In genomic region chr10:95706990-95707389, GRCh38 we compare ENCODE assay signal across 18 cellular contexts. TPM values are rescaled to one million over a fixed set of nuclear protein-coding genes. Genes with fewer than 3 reads are reported as not detected.
DNase-seq lines count a peak whose midpoint lies in the region; ATAC-seq and TF ChIP-seq lines count a peak whose summit lies in the region.
"Had no signal": no experiment of that assay in that cellular context is flagged by ENCODE, and none has a peak within 500 bp of the region (broad histone marks: within the 10 kb centered on the region; RNA-seq: fewer than 3 reads in every experiment).

No MANE protein-coding gene starts in this region.

- H2AK5ac ChIP-seq in neuronal stem cell (ENCODE audit: low read depth, low read length), result no peak overlapping the region

- no peaks in the 10 kb centered on the region for H3K9me3 Mint-ChIP-seq in activated naive CD8-positive, alpha-beta T cell treated with anti-CD3 and anti-CD28 coated beads, Interleukin-2, amount 50 U/mL, for 24 hours
- H3K9me3 Mint-ChIP-seq in activated naive CD8-positive, alpha-beta T cell treated with anti-CD3 and anti-CD28 coated beads for 36 hours, result no peaks in the 10 kb centered on the region
- H3K9me3 Mint-ChIP-seq: CD4-positive, alpha-beta memory T cell had no signal

- CTCF ChIA-PET in Panc1 (lab: Charles Lee), result interaction anchor here (1.4 kb wide), 1 partner anchor 13 kb away, joined by 3 read pairs; the partner anchor contains the start of gene TCTN3

- no CpG with 5 or more reads among the region's 7 CpGs for WGBS in neuronal stem cell (ENCODE audit: extremely low coverage in 2 of 2, insufficient read length in 2 of 2, insufficient replicate concordance in 1 of 2), 2 donors
- 77 to 92% methylated on average over 2 to 4 of the region's 7 CpGs for WGBS in upper lobe of left lung, 2 donors

- POLR2A ChIA-PET in Panc1 (lab: Charles Lee), result interaction anchor here (0.7 kb wide), 1 partner anchor 60 kb away, joined by 4 read pairs; no protein-coding TSS in a partner anchor

- H3K27me3 ChIP-seq in Panc1 (ENCODE audit: control insufficient read depth, insufficient read depth, low read length) (no peaks in the 10 kb centered on the region), neuronal stem cell (ENCODE audit: control insufficient read depth in 3 of 3, insufficient read depth in 3 of 3, low read depth in 1 of 3, low read length in 3 of 3) (peaks cover 0 to 4% (median 0%) of the 10 kb centered on the region in 3 experiments), upper lobe of left lung (no peaks in the 10 kb centered on the region)
- H3K27me3 ChIP-seq: BLaER1 had no signal

- H3K36me3 ChIP-seq in Panc1 (ENCODE audit: control insufficient read depth, insufficient read depth, low read length), result no peaks in the 10 kb centered on the region
- H3K36me3 ChIP-seq in neuronal stem cell (replicated peaks in 1 of 2; ENCODE audit: control insufficient read depth in 2 of 2, insufficient read depth in 2 of 2, low read length in 2 of 2), result no peaks in the 10 kb centered on the region
- H3K36me3 ChIP-seq in upper lobe of left lung, result no peaks in the 10 kb centered on the region
- H3K36me3 ChIP-seq: BLaER1 had no signal

- in situ Hi-C loops in Panc1 (cut with HindIII; ENCODE audit: low pct_unique_long_range_greater_than_20kb, low sequenced_read_pairs), result no loop called here

- no peak overlapping the region for H3K14ac ChIP-seq in neuronal stem cell (ENCODE audit: low read length)

- ATAC-seq in activated naive CD8-positive, alpha-beta T cell treated with anti-CD3 and anti-CD28 coated beads, Interleukin-2, amount 50 U/mL, for 24 hours, result peak; percentile 28
- ATAC-seq in Panc1 (0 out of 2 replicates have a peak, but pooled peaks have one; percentile 34), upper lobe of left lung (ENCODE audit: low FRiP score in 2 of 2) (peak; percentile 23 to 51), GM21576 (IDR thresholded peaks at IDR 0.05; ENCODE audit: unreplicated experiment) (no peak)

- H2BK12ac ChIP-seq in neuronal stem cell (ENCODE audit: low read length), result peak overlapping the region; percentile 84

- H3K27me3 Mint-ChIP-seq in activated naive CD8-positive, alpha-beta T cell treated with anti-CD3 and anti-CD28 coated beads, Interleukin-2, amount 50 U/mL, for 24 hours, result no peaks in the 10 kb centered on the region
- H3K27me3 Mint-ChIP-seq in activated naive CD8-positive, alpha-beta T cell treated with anti-CD3 and anti-CD28 coated beads for 36 hours, result no peaks in the 10 kb centered on the region
- H3K27me3 Mint-ChIP-seq: CD4-positive, alpha-beta memory T cell had no signal

- H3K4me1 Mint-ChIP-seq in activated naive CD8-positive, alpha-beta T cell treated with anti-CD3 and anti-CD28 coated beads, Interleukin-2, amount 50 U/mL, for 24 hours, result no peaks in the 10 kb centered on the region
- H3K4me1 Mint-ChIP-seq in activated naive CD8-positive, alpha-beta T cell treated with anti-CD3 and anti-CD28 coated beads for 36 hours, result no peaks in the 10 kb centered on the region
- H3K4me1 Mint-ChIP-seq: CD4-positive, alpha-beta memory T cell; H9 had no signal

- peak overlapping the region; percentile 55 for H3K23ac ChIP-seq in neuronal stem cell (ENCODE audit: low read depth, low read length, poor library complexity)

- H3K4ac ChIP-seq in neuronal stem cell (ENCODE audit: low read length), result no peak overlapping the region

- no peak overlapping the region for H4K8ac ChIP-seq in neuronal stem cell (ENCODE audit: low read depth, low read length)

- H3K79me1 ChIP-seq in neuronal stem cell (ENCODE audit: low read depth, low read length), result no peaks in the 10 kb centered on the region

- H3K4me3 ChIP-seq in Panc1 (ENCODE audit: low read depth in 2 of 2, low read length in 2 of 2) (no peak overlapping the region), neuronal stem cell (ENCODE audit: low read length in 2 of 2) (peak overlapping the region in 1 of 2 donors; percentile 50), upper lobe of left lung (no peak overlapping the region)
- H3K4me3 ChIP-seq: BLaER1 had no signal

- no peak overlapping the region for H4K91ac ChIP-seq in neuronal stem cell (ENCODE audit: low read depth, low read length, poor library complexity)

- H3K27ac Mint-ChIP-seq in activated naive CD8-positive, alpha-beta T cell treated with anti-CD3 and anti-CD28 coated beads, Interleukin-2, amount 50 U/mL, for 24 hours, result no peak overlapping the region
- no peak overlapping the region for H3K27ac Mint-ChIP-seq in activated naive CD8-positive, alpha-beta T cell treated with anti-CD3 and anti-CD28 coated beads for 36 hours
- H3K27ac Mint-ChIP-seq: H9 had no signal

- peak overlapping the region; percentile 76 for H3K18ac ChIP-seq in neuronal stem cell (ENCODE audit: low read length)

- no peak overlapping the region for H2BK15ac ChIP-seq in neuronal stem cell (ENCODE audit: low read length)

- TF ChIP-seq CTCF in Panc1 (IDR thresholded peaks at IDR 0.05) (no peak), upper lobe of left lung (IDR thresholded peaks at IDR 0.05) (no peak)

- TF ChIP-seq EP300 in upper lobe of left lung (IDR thresholded peaks at IDR 0.05), result no peak

- no peak for DNase-seq in activated naive CD8-positive, alpha-beta T cell treated with anti-CD3 and anti-CD28 coated beads, Interleukin-2, amount 50 U/mL, for 24 hours
- no peak for DNase-seq in activated naive CD8-positive, alpha-beta T cell treated with anti-CD3 and anti-CD28 coated beads for 36 hours
- DNase-seq in Panc1 (ENCODE audit: low read depth, low spot score) (no peak), neuronal stem cell (ENCODE audit: low spot score) (no peak), upper lobe of left lung (peak in 1 of 2 donors; percentile 52), occipital lobe (lab: John Stamatoyannopoulos, UW) (no peak), HuH-7 (ENCODE audit: low spot score) (no peak)
- DNase-seq: 8988T; CD4-positive, alpha-beta memory T cell; DMS79 treated with DMSO at 0.1 percent for 48 hours; GF-D8; H9; IMR-90 had no signal

- no peaks in the 10 kb centered on the region for H3K36me3 Mint-ChIP-seq in activated naive CD8-positive, alpha-beta T cell treated with anti-CD3 and anti-CD28 coated beads, Interleukin-2, amount 50 U/mL, for 24 hours (ENCODE audit: low read depth)
- H3K36me3 Mint-ChIP-seq in activated naive CD8-positive, alpha-beta T cell treated with anti-CD3 and anti-CD28 coated beads for 36 hours, result no peaks in the 10 kb centered on the region
- H3K36me3 Mint-ChIP-seq: CD4-positive, alpha-beta memory T cell had no signal

- H3K4me1 ChIP-seq in Panc1 (ENCODE audit: control insufficient read depth, insufficient read depth, low read length) (no peaks in the 10 kb centered on the region), neuronal stem cell (ENCODE audit: control insufficient read depth in 2 of 2, insufficient read depth in 1 of 2, low read depth in 1 of 2, low read length in 2 of 2) (no peaks in the 10 kb centered on the region), upper lobe of left lung (no peaks in the 10 kb centered on the region)
- H3K4me1 ChIP-seq: BLaER1 had no signal

- H3K9ac ChIP-seq in neuronal stem cell (ENCODE audit: low read depth, low read length, poor library complexity), result no peak overlapping the region
- H3K9ac ChIP-seq: BLaER1 had no signal

- no peak overlapping the region for H2BK120ac ChIP-seq in neuronal stem cell (ENCODE audit: low read depth, low read length)

- H3K9me3 ChIP-seq in Panc1 (ENCODE audit: control insufficient read depth, insufficient read depth, low read depth, low read length) (no peaks in the 10 kb centered on the region), neuronal stem cell (replicated peaks in 1 of 2; ENCODE audit: control insufficient read depth in 2 of 2, insufficient read depth in 1 of 2, low read depth in 1 of 2, low read length in 2 of 2) (peaks cover 4% of the 10 kb centered on the region in 2 donors), upper lobe of left lung (no peaks in the 10 kb centered on the region)

- H3K4me3 Mint-ChIP-seq in activated naive CD8-positive, alpha-beta T cell treated with anti-CD3 and anti-CD28 coated beads, Interleukin-2, amount 50 U/mL, for 24 hours, result no peak overlapping the region
- no peak overlapping the region for H3K4me3 Mint-ChIP-seq in activated naive CD8-positive, alpha-beta T cell treated with anti-CD3 and anti-CD28 coated beads for 36 hours
- H3K4me3 Mint-ChIP-seq: CD14-positive monocyte; CD4-positive, alpha-beta memory T cell; H9 had no signal

- H3K27ac ChIP-seq in Panc1 (ENCODE audit: low read length), result no peak overlapping the region
- no peak overlapping the region for H3K27ac ChIP-seq in neuronal stem cell (replicated peaks; ENCODE audit: low read length)
- H3K27ac ChIP-seq in upper lobe of left lung, result no peak overlapping the region
- H3K27ac ChIP-seq: BLaER1, HL-60 had no signal

- no peak overlapping the region for H2AFZ ChIP-seq in neuronal stem cell (ENCODE audit: low read length)

- intact Hi-C loops in Panc1 (cut with micrococcal nuclease; ENCODE audit: unreplicated experiment), result no loop called here

- no TSS peak for BruUV-seq in Panc1 (replicated peaks; lab: Mats Ljungman, UMichigan)

- H3K4me2 ChIP-seq in neuronal stem cell (ENCODE audit: insufficient read depth, low read length, poor library complexity, severe bottlenecking), result no peak overlapping the region
- H3K4me2 ChIP-seq: BLaER1 had no signal

- TF ChIP-seq POLR2A in upper lobe of left lung (IDR thresholded peaks at IDR 0.05), result no peak

- H2BK5ac ChIP-seq in neuronal stem cell (ENCODE audit: low read length), result no peak overlapping the region

RNA-seq across cellular contexts. Expression of gene TCTN3, which starts 13.3 kb away (rescaled TPM):
- total RNA-seq in activated naive CD8-positive, alpha-beta T cell treated with anti-CD3 and anti-CD28 coated beads for 36 hours, result 10 to 100 TPM; 25.2 to 26.2 TPM
- 56.6 TPM for total RNA-seq in Panc1 (2021; ENCODE audit: unreplicated experiment)
- 56.0 TPM for polyA plus RNA-seq in Panc1 (2012; ENCODE audit: insufficient read length)
- polyA plus RNA-seq in neuronal stem cell (2013, experiment 1 of 2), result 40.4 TPM
- 38.9 TPM for polyA plus RNA-seq in neuronal stem cell (2013, experiment 2 of 2)
- 10 to 100 TPM; 12.6 to 27.6 (median 25.5) TPM for total RNA-seq in upper lobe of left lung
- total RNA-seq in occipital lobe, result 16.5 TPM

RNA-seq across cellular contexts. Expression of gene ENTPD1, which starts 49.0 kb away (rescaled TPM):
- under 1 TPM; 0.64 to 0.99 TPM for total RNA-seq in activated naive CD8-positive, alpha-beta T cell treated with anti-CD3 and anti-CD28 coated beads for 36 hours
- 0.31 TPM for total RNA-seq in Panc1 (2021; ENCODE audit: unreplicated experiment)
- polyA plus RNA-seq in Panc1 (2012; ENCODE audit: insufficient read length), result 0.88 TPM
- polyA plus RNA-seq in neuronal stem cell (2013, experiment 1 of 2), result 0.52 TPM
- 0.58 TPM for polyA plus RNA-seq in neuronal stem cell (2013, experiment 2 of 2)
- total RNA-seq in upper lobe of left lung, result 10 to 100 TPM; 18.0 to 45.4 (median 22.3) TPM
- total RNA-seq in occipital lobe, result 9.4 TPM
- total RNA-seq: HT1080 had no signal
- polyA plus RNA-seq: IMR-90 had no signal

RNA-seq across cellular contexts. Expression of gene ALDH18A1, which starts 50.5 kb away (rescaled TPM):
- total RNA-seq in activated naive CD8-positive, alpha-beta T cell treated with anti-CD3 and anti-CD28 coated beads for 36 hours, result 100 to 1,000 TPM; 127 to 128 TPM
- total RNA-seq in Panc1 (2021; ENCODE audit: unreplicated experiment) (68.0 TPM), upper lobe of left lung (10 to 100 TPM in 5 of 6 donors, 1 to 10 TPM in 1; 7.0 to 32.6 (median 22.7) TPM), occipital lobe (39.8 TPM)
- 53.5 TPM for polyA plus RNA-seq in Panc1 (2012; ENCODE audit: insufficient read length)
- 41.1 TPM for polyA plus RNA-seq in neuronal stem cell (2013, experiment 1 of 2)
- polyA plus RNA-seq in neuronal stem cell (2013, experiment 2 of 2), result 41.4 TPM
